8 cellular contexts compared by ENCODE assay signal in genomic region chr16:87868254-87869029, GRCh38. TPM values are rescaled to one million over a fixed set of nuclear protein-coding genes. Genes with fewer than 3 reads are reported as not detected.
DNase-seq lines count a peak whose midpoint lies in the region; TF ChIP-seq lines count a peak whose summit lies in the region.
"Not testable (repeated sequence)": the region's sequence is repeated elsewhere in the genome, so short reads cannot be mapped to it uniquely, and the experiment has no call there.

No MANE protein-coding gene starts in this region.

- not testable (repeated sequence) for TF ChIP-seq CTCF in DOHH2 (IDR thresholded peaks at IDR 0.05; ENCODE audit: low read depth, low read length, poor library complexity, severe bottlenecking); WERI-Rb-1 (IDR thresholded peaks at IDR 0.05; ENCODE audit: low read depth, low read length); astrocyte of the spinal cord (IDR thresholded peaks at IDR 0.05; ENCODE audit: low read depth, low read length)

- peaks cover 48% of the 10 kb centered on the region for H3K36me3 Mint-ChIP-seq in stimulated activated naive CD8-positive, alpha-beta T cell treated with anti-CD3 and anti-CD28 coated beads, Interleukin-15, Interleukin-2, amounts not matched to agents 100 ng/mL and 50 ng/mL, for 24 hours (ENCODE audit: low read depth)

- H3K79me2 ChIP-seq in DOHH2 (ENCODE audit: control insufficient read depth, low read length) = peaks cover 58% of the 10 kb centered on the region

- H3K4me3 ChIP-seq in DOHH2 (ENCODE audit: low read length) = peak overlapping the region; percentile 96
- peak overlapping the region; percentile 38 for H3K4me3 ChIP-seq in WERI-Rb-1 (ENCODE audit: low read depth, low read length)
- peak overlapping the region; percentile 67 for H3K4me3 ChIP-seq in astrocyte of the spinal cord (ENCODE audit: low read depth, low read length)
- peak overlapping the region; percentile 73 to 93 for H3K4me3 ChIP-seq in neuronal stem cell (ENCODE audit: low read length in 2 of 2)

- H2BK120ac ChIP-seq in neuronal stem cell (ENCODE audit: low read depth, low read length) = not testable (repeated sequence)

- intact Hi-C loops in head of caudate nucleus (cut with DNase I) = not testable (repeated sequence)

- not testable (repeated sequence) for DNase-seq in HEK293T (ENCODE audit: extremely low spot score); WERI-Rb-1; neuronal stem cell (ENCODE audit: low spot score)
- peak; percentile 83 for DNase-seq in MV-4-11 (lab: John Stamatoyannopoulos, UW)
- peak; percentile 90 for DNase-seq in astrocyte of the spinal cord (ENCODE audit: low read depth, low spot score)
- DNase-seq in head of caudate nucleus = peak in 37 of 42 donors; percentile 36 to 87 (median 62)

- H2BK12ac ChIP-seq in neuronal stem cell (ENCODE audit: low read length) = not testable (repeated sequence)

- not testable (repeated sequence) for H4K91ac ChIP-seq in neuronal stem cell (ENCODE audit: low read depth, low read length, poor library complexity)

- H3K4me2 ChIP-seq in DOHH2 (ENCODE audit: low read length) (peak overlapping the region; percentile 95), neuronal stem cell (ENCODE audit: insufficient read depth, low read length, poor library complexity, severe bottlenecking) (peak overlapping the region; percentile 85)

- H2AFZ ChIP-seq in neuronal stem cell (ENCODE audit: low read length) = peak overlapping the region; percentile 91

- peaks cover 15% of the 10 kb centered on the region for H4K20me1 ChIP-seq in DOHH2 (ENCODE audit: control insufficient read depth, insufficient read depth, low read depth, low read length)

- not testable (repeated sequence) for H3K23ac ChIP-seq in neuronal stem cell (ENCODE audit: low read depth, low read length, poor library complexity)

- not testable (repeated sequence) for H3K79me1 ChIP-seq in neuronal stem cell (ENCODE audit: low read depth, low read length)

- not testable (repeated sequence) for H3K27me3 Mint-ChIP-seq in stimulated activated naive CD8-positive, alpha-beta T cell treated with anti-CD3 and anti-CD28 coated beads, Interleukin-15, Interleukin-2, amounts not matched to agents 100 ng/mL and 50 ng/mL, for 24 hours

- peak overlapping the region; percentile 80 for H3K18ac ChIP-seq in neuronal stem cell (ENCODE audit: low read length)

- H3K9me3 ChIP-seq in DOHH2 (ENCODE audit: control insufficient read depth, insufficient read depth, low read length); WERI-Rb-1 (ENCODE audit: severe bottlenecking); neuronal stem cell (replicated peaks in 1 of 2; ENCODE audit: control insufficient read depth in 2 of 2, insufficient read depth in 1 of 2, low read depth in 1 of 2, low read length in 2 of 2): not testable (repeated sequence)

- peaks cover 68% of the 10 kb centered on the region for H3K4me1 Mint-ChIP-seq in stimulated activated naive CD8-positive, alpha-beta T cell treated with anti-CD3 and anti-CD28 coated beads, Interleukin-15, Interleukin-2, amounts not matched to agents 100 ng/mL and 50 ng/mL, for 24 hours (ENCODE audit: low read depth)

- H3K4me3 Mint-ChIP-seq in stimulated activated naive CD8-positive, alpha-beta T cell treated with anti-CD3 and anti-CD28 coated beads, Interleukin-15, Interleukin-2, amounts not matched to agents 100 ng/mL and 50 ng/mL, for 24 hours = peak overlapping the region; percentile 100

- H2BK15ac ChIP-seq in neuronal stem cell (ENCODE audit: low read length) = not testable (repeated sequence)

- not testable (repeated sequence) for H3F3A ChIP-seq in DOHH2 (ENCODE audit: control insufficient read depth, insufficient read depth)

- H3K27ac Mint-ChIP-seq in stimulated activated naive CD8-positive, alpha-beta T cell treated with anti-CD3 and anti-CD28 coated beads, Interleukin-15, Interleukin-2, amounts not matched to agents 100 ng/mL and 50 ng/mL, for 24 hours = peak overlapping the region; percentile 100

- not testable (repeated sequence) for H3K4ac ChIP-seq in neuronal stem cell (ENCODE audit: low read length)

- H3K9me3 Mint-ChIP-seq in stimulated activated naive CD8-positive, alpha-beta T cell treated with anti-CD3 and anti-CD28 coated beads, Interleukin-15, Interleukin-2, amounts not matched to agents 100 ng/mL and 50 ng/mL, for 24 hours = not testable (repeated sequence)

- peak overlapping the region; percentile 85 for H3K9ac ChIP-seq in neuronal stem cell (ENCODE audit: low read depth, low read length, poor library complexity)

- H2AK5ac ChIP-seq in neuronal stem cell (ENCODE audit: low read depth, low read length) = not testable (repeated sequence)

- not testable (repeated sequence) for H2BK5ac ChIP-seq in neuronal stem cell (ENCODE audit: low read length)

- not testable (repeated sequence) for H3K27me3 ChIP-seq in DOHH2 (ENCODE audit: control insufficient read depth, low read length); WERI-Rb-1 (ENCODE audit: insufficient read depth, low read depth, severe bottlenecking); neuronal stem cell (ENCODE audit: control insufficient read depth in 3 of 3, insufficient read depth in 3 of 3, low read depth in 1 of 3, low read length in 3 of 3)

- CTCF ChIA-PET in HEK293T (lab: Yijun Ruan, JAX) = interaction anchor here (0.6 to 4.3 kb wide), 4 partner anchors 19 to 92 kb away, joined by 4 to 69 read pairs (median 8); no protein-coding TSS in a partner anchor

- H3K14ac ChIP-seq in neuronal stem cell (ENCODE audit: low read length) = not testable (repeated sequence)

- peaks cover 52% of the 10 kb centered on the region for H3K4me1 ChIP-seq in DOHH2 (ENCODE audit: control insufficient read depth, low read length)
- peaks cover 0 to 13% of the 10 kb centered on the region in 2 donors for H3K4me1 ChIP-seq in neuronal stem cell (ENCODE audit: control insufficient read depth in 2 of 2, insufficient read depth in 1 of 2, low read depth in 1 of 2, low read length in 2 of 2)

- H3K36me3 ChIP-seq in DOHH2 (ENCODE audit: control insufficient read depth, low read length) = peaks cover 49% of the 10 kb centered on the region
- H3K36me3 ChIP-seq in WERI-Rb-1; neuronal stem cell (replicated peaks in 1 of 2; ENCODE audit: control insufficient read depth in 2 of 2, insufficient read depth in 2 of 2, low read length in 2 of 2): not testable (repeated sequence)

- POLR2A ChIA-PET in HEK293T (lab: Yijun Ruan, JAX) = interaction anchor here (1.1 to 2.8 kb wide), 6 partner anchors 8 to 103 kb away, joined by 5 to 31 read pairs (median 12); partner anchors contain the start of gene KLHDC4

- not testable (repeated sequence) for H3K9me2 ChIP-seq in DOHH2 (replicated peaks; ENCODE audit: control insufficient read depth, low read length)

- no CpG with 5 or more reads among the region's 37 CpGs for WGBS in neuronal stem cell (ENCODE audit: extremely low coverage in 2 of 2, insufficient read length in 2 of 2, insufficient replicate concordance in 1 of 2), 2 donors

- peak overlapping the region; percentile 41 for H3K27ac ChIP-seq in DOHH2 (ENCODE audit: low read depth, low read length)
- H3K27ac ChIP-seq in WERI-Rb-1; neuronal stem cell (replicated peaks; ENCODE audit: low read length): not testable (repeated sequence)

- H4K8ac ChIP-seq in neuronal stem cell (ENCODE audit: low read depth, low read length) = not testable (repeated sequence)

- in situ Hi-C loops in astrocyte of the spinal cord (cut with HindIII; ENCODE audit: low sequenced_read_pairs) = not testable (repeated sequence)

TF ChIP-seq in HEK293T, 16 proteins besides CTCF, POLR2A, EP300 and RAD21:
- TF ChIP-seq L3MBTL2 (conservative IDR thresholded peaks at IDR 0.05) = peak; percentile 62; the same call in 1 of the 2 replicates

RNA-seq across cellular contexts. Expression of gene SLC7A5, which starts 0.9 kb away (rescaled TPM):
- polyA plus RNA-seq in neuronal stem cell (2013, experiment 1 of 2) = 18.4 TPM
- 18.6 TPM for polyA plus RNA-seq in neuronal stem cell (2013, experiment 2 of 2)

Comparison
In these comparisons a context has a peak if more than half of its experiments do, and no peak if none do; other contexts are left out.
1. H3K4me3 ChIP-seq: peak in every context shown above with its lines; median percentile 96 in DOHH2; 83 in neuronal stem cell; 67 in astrocyte of the spinal cord; 38 in WERI-Rb-1.